17 cellular contexts compared by ENCODE assay signal in the genomic region with DNA sequence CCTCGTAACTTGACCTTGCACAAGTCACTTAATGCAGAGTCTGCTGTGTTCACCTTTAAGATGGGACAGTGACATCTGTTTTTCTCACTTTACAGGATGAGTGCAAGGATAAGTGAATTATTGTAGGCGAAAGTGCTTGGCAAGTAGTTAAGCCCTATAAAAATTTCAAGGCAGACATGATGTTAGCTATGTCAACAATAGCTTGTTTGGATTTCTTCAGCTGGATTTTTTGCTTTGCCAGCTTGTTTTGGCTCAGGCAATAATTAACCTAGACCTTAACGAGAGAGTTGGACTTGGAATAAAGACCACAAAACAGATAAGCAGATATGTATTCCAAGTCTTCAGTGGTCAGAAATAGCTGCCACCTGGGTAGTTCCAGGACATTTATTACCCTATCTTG.
DNase-seq lines count a peak whose midpoint lies in the region; TF ChIP-seq lines count a peak whose summit lies in the region.
"Had no signal": no experiment of that assay in that cellular context is flagged by ENCODE, and none has a peak within 500 bp of the region (broad histone marks: within the 10 kb centered on the region; RNA-seq: fewer than 3 reads in every experiment).

No MANE protein-coding gene starts in this region.

- H2BK120ac ChIP-seq in H9 (ENCODE audit: low read depth, low read length, poor library complexity, severe bottlenecking): no peak overlapping the region

- H3K4me1 ChIP-seq in H9 (ENCODE audit: insufficient read depth, low read length): no peaks in the 10 kb centered on the region
- H3K4me1 ChIP-seq: ascending aorta had no signal

- DNase-seq in DMS53 (lab: John Stamatoyannopoulos, UW) (peak; percentile 87), NCI-H2227 treated with DMSO at 0.1 percent for 48 hours (lab: John Stamatoyannopoulos, UW) (peak; percentile 59), brain pericyte (ENCODE audit: low read depth, low spot score) (peak; percentile 25), mesothelial cell of epicardium (ENCODE audit: low spot score in 2 of 2, unreplicated experiment in 2 of 2) (no peak), mesenteric fat pad (ENCODE audit: low spot score) (no peak), NCI-H226 (no peak), H9 (no peak), NCI-H2107 (lab: John Stamatoyannopoulos, UW) (no peak)
- DNase-seq: activated CD4-positive, CD25-positive, alpha-beta regulatory T cell; activated T-cell treated with anti-CD3 and anti-CD28 coated beads, Interleukin-2, amount 50 U/mL, for 4 hours; Karpas-422; NCI-H446; stimulated activated CD4-positive, alpha-beta T cell treated with anti-CD3 and anti-CD28 coated beads, Interleukin-4, amount 100 ng/mL, for 1 hour; stimulated activated naive CD8-positive, alpha-beta T cell treated with anti-CD3 and anti-CD28 coated beads, Interleukin-15, Interleukin-2, amounts not matched to agents 100 U/mL and 50 U/mL, for 24 hours had no signal

- no peaks in the 10 kb centered on the region for H3K23me2 ChIP-seq in H9 (ENCODE audit: insufficient read length, low read depth, low read length, poor library complexity, severe bottlenecking)

- H3K9me3 Mint-ChIP-seq in mesothelial cell of epicardium (peaks cover 31% of the 10 kb centered on the region), H9 (peaks cover 27 to 29% of the 10 kb centered on the region in 2 experiments)
- H3K9me3 Mint-ChIP-seq: activated T-cell treated with anti-CD3 and anti-CD28 coated beads, Interleukin-2, amount 50 U/mL, for 4 hours had no signal

- H3K9ac ChIP-seq in H9 (ENCODE audit: extremely low read depth, insufficient read length, low read length): no peak overlapping the region

- H3K79me1 ChIP-seq in H9 (ENCODE audit: insufficient read depth, low read depth, low read length, poor library complexity, severe bottlenecking): no peaks in the 10 kb centered on the region

- no peak overlapping the region for H3T11ph ChIP-seq in H9 (ENCODE audit: low read length)

- no peak overlapping the region for H4K91ac ChIP-seq in H9 (ENCODE audit: insufficient read length, low read depth, low read length)

- H3K36me3 Mint-ChIP-seq in mesothelial cell of epicardium (peaks cover 16% of the 10 kb centered on the region), H9 (ENCODE audit: insufficient read depth in 1 of 3, low read depth in 3 of 3) (peaks cover 20 to 36% (median 22%) of the 10 kb centered on the region in 3 experiments)

- no CpG with 5 or more reads among the region's 3 CpGs for WGBS in H9 (ENCODE audit: extremely low coverage, insufficient read length, low lambda C conversion rate)

- H3K23ac ChIP-seq in H9 (ENCODE audit: insufficient read length, low read depth, low read length): no peak overlapping the region

- H3K27ac Mint-ChIP-seq in mesothelial cell of epicardium (peak overlapping the region; percentile 77), H9 (no peak overlapping the region; a peak in 1 of 7 replicates)
- H3K27ac Mint-ChIP-seq: B cell had no signal

- no peak for TF ChIP-seq CTCF in mesothelial cell of epicardium (IDR thresholded peaks at IDR 0.05; ENCODE audit: unreplicated experiment)
- TF ChIP-seq CTCF in H9 (conservative IDR thresholded peaks at IDR 0.05): no peak

- H2BK5ac ChIP-seq in H9 (ENCODE audit: insufficient read length, low read length): no peak overlapping the region

- H3K79me2 ChIP-seq in H9 (ENCODE audit: insufficient read depth, low read length): no peaks in the 10 kb centered on the region

- no peak overlapping the region for H4K8ac ChIP-seq in H9 (replicated peaks; ENCODE audit: insufficient read length, low read depth, low read length)

- no peak overlapping the region for H2BK20ac ChIP-seq in H9 (ENCODE audit: low read depth, low read length, poor library complexity, severe bottlenecking)

- no peak overlapping the region for H2AFZ ChIP-seq in H9 (ENCODE audit: low read length)

- no peak overlapping the region for H3K14ac ChIP-seq in H9 (ENCODE audit: insufficient read depth, low read length)

- H2BK12ac ChIP-seq in H9 (ENCODE audit: insufficient read length, low read depth, low read length): no peak overlapping the region

- H3K27ac ChIP-seq in H9 (ENCODE audit: insufficient read length, low read depth, low read length): no peak overlapping the region
- H3K27ac ChIP-seq: ascending aorta, SK-N-MC had no signal

- H3K4me1 Mint-ChIP-seq in mesothelial cell of epicardium (peaks cover 16% of the 10 kb centered on the region), H9 (peaks cover 6 to 12% of the 10 kb centered on the region in 2 experiments)
- H3K4me1 Mint-ChIP-seq: B cell had no signal

- no peak overlapping the region for H3K4ac ChIP-seq in H9 (ENCODE audit: low read depth, low read length)

- H3K56ac ChIP-seq in H9 (ENCODE audit: insufficient read length, low read depth, low read length): no peak overlapping the region

- no peak overlapping the region for H2BK15ac ChIP-seq in H9 (ENCODE audit: low read depth, low read length)

- no peak overlapping the region for H3K18ac ChIP-seq in H9 (ENCODE audit: insufficient read length, low read depth, low read length)

- no peaks in the 10 kb centered on the region for H4K20me1 ChIP-seq in H9 (ENCODE audit: control insufficient read depth, insufficient read depth, insufficient read length)

- H3K27me3 Mint-ChIP-seq in mesothelial cell of epicardium (ENCODE audit: low read depth) (no peaks in the 10 kb centered on the region), H9 (ENCODE audit: low read depth) (no peaks in the 10 kb centered on the region)
- H3K27me3 Mint-ChIP-seq: B cell had no signal

- H3K9me3 ChIP-seq in H9 (ENCODE audit: control insufficient read depth, low read depth, low read length): peaks cover 14% of the 10 kb centered on the region
- H3K9me3 ChIP-seq: ascending aorta had no signal

- no peak overlapping the region for H2AK5ac ChIP-seq in H9 (ENCODE audit: insufficient read length, low read length)

- H3K27me3 ChIP-seq in H9 (ENCODE audit: insufficient read depth, low read length): no peaks in the 10 kb centered on the region
- H3K27me3 ChIP-seq: ascending aorta had no signal

- H4K5ac ChIP-seq in H9 (ENCODE audit: insufficient read length, low read depth, low read length): no peak overlapping the region

- H3K4me3 Mint-ChIP-seq in mesothelial cell of epicardium (no peak overlapping the region), H9 (no peak overlapping the region)
- H3K4me3 Mint-ChIP-seq: activated T-cell treated with anti-CD3 and anti-CD28 coated beads, Interleukin-2, amount 50 U/mL, for 4 hours; B cell had no signal

- no peak overlapping the region for H3K4me2 ChIP-seq in H9 (ENCODE audit: insufficient read depth, insufficient read length, low read length)

Comparison
In these comparisons a context has a peak if more than half of its experiments do, and no peak if none do; other contexts are left out.
1. DNase-seq: peak in DMS53 (single experiment), NCI-H2227 treated with DMSO at 0.1 percent for 48 hours (single experiment) and brain pericyte (single experiment); none in mesothelial cell of epicardium (0 of 2), mesenteric fat pad (single experiment), NCI-H226 (single experiment), H9 (single experiment) and NCI-H2107 (single experiment).